9 cellular contexts compared by ENCODE assay signal in the genomic region with DNA sequence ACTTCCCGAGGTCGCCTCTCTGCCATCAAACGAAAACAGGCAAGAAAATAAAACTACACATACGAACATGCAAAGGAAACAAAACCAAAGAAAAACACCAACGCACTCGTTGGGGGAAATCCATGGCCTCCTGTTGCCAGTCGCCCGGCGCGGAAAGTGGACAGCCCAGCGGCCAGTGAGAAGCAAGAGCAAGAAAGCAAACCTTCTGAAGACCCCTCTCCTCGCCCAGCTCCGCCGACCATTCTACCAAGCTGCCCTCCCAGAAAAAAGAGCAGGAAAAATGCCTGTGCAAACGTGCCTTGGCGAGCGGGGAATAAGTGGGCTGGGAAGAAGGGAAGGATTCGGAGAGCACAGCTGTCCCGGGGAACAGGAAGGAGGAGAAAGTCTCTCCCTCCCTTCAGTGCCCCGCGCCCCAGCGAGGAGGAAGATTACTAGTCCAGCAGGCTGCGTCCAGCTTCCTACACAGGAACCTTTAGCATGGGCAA. TPM values are rescaled to one million over a fixed set of nuclear protein-coding genes. Genes with fewer than 3 reads are reported as not detected.
DNase-seq lines count a peak whose midpoint lies in the region; ATAC-seq, FAIRE-seq and TF ChIP-seq lines count a peak whose summit lies in the region.
"Had no signal": no experiment of that assay in that cellular context is flagged by ENCODE, and none has a peak within 500 bp of the region (broad histone marks: within the 10 kb centered on the region; RNA-seq: fewer than 3 reads in every experiment).

No MANE protein-coding gene starts in this region.

- H3K4me1 ChIP-seq in OCI-LY7 (ENCODE audit: insufficient read depth, low read length, poor library complexity, severe bottlenecking) (no peaks in the 10 kb centered on the region), keratinocyte (ENCODE audit: control insufficient read depth, extremely low read depth, insufficient read depth, low read length) (no peaks in the 10 kb centered on the region)

- DNase-seq in NCI-H2196 (lab: John Stamatoyannopoulos, UW; ENCODE audit: unreplicated experiment) (peak; percentile 31), NCI-H2196 treated with DMSO at 0.1 percent for 48 hours (lab: John Stamatoyannopoulos, UW; ENCODE audit: unreplicated experiment) (no peak), OCI-LY7 (ENCODE audit: low spot score) (no peak), keratinocyte (ENCODE audit: low read depth, low spot score) (no peak), NCI-H345 (lab: John Stamatoyannopoulos, UW) (no peak), EL (no peak)
- peak in 1 of 2 donors; percentile 12 for DNase-seq in stimulated activated effector memory CD8-positive, alpha-beta T cell treated with anti-CD3 and anti-CD28 coated beads, Interleukin-12 subunit alpha, Interleukin-12 subunit beta, amount 100 ng/mL, for 72 hours (ENCODE audit: low spot score in 2 of 2)

- H4K20me1 ChIP-seq in OCI-LY7 (ENCODE audit: insufficient read depth, low read length) (no peaks in the 10 kb centered on the region), keratinocyte (ENCODE audit: control insufficient read depth, extremely low read depth, insufficient read depth, low read length) (no peaks in the 10 kb centered on the region)

- CTCF ChIA-PET in OCI-LY7 (lab: Charles Lee; ENCODE audit: unreplicated experiment) = no interaction called here

- peak overlapping the region; percentile 79 to 98 (median 92) for H3K27ac Mint-ChIP-seq in brain
- peak overlapping the region; percentile 91 for H3K27ac Mint-ChIP-seq in stimulated activated effector memory CD8-positive, alpha-beta T cell treated with anti-CD3 and anti-CD28 coated beads, Interleukin-12 subunit alpha, Interleukin-12 subunit beta, amount 100 ng/mL, for 72 hours

- intact Hi-C loops in OCI-LY7 (cut with micrococcal nuclease; ENCODE audit: unreplicated experiment) = no loop called here

- no peaks in the 10 kb centered on the region for H3K9me1 ChIP-seq in keratinocyte (ENCODE audit: control insufficient read depth, extremely low read depth, insufficient read depth, low read length)

- no peaks in the 10 kb centered on the region for H3K79me2 ChIP-seq in OCI-LY7 (ENCODE audit: insufficient read depth, low read depth, low read length)
- H3K79me2 ChIP-seq in keratinocyte (ENCODE audit: control insufficient read depth, insufficient read depth, low read length) = no peaks in the 10 kb centered on the region

- H3K36me3 ChIP-seq in OCI-LY7 (ENCODE audit: insufficient read depth, low read length) (no peaks in the 10 kb centered on the region), keratinocyte (ENCODE audit: control insufficient read depth in 2 of 2, extremely low read depth in 1 of 2, insufficient read depth in 2 of 2, low read length in 2 of 2) (no peaks in the 10 kb centered on the region)

- ATAC-seq in stimulated activated effector memory CD8-positive, alpha-beta T cell treated with anti-CD3 and anti-CD28 coated beads, Interleukin-12 subunit alpha, Interleukin-12 subunit beta, amount 100 ng/mL, for 72 hours = no peak

- H3K27ac ChIP-seq in OCI-LY7 (ENCODE audit: low read depth, low read length, poor library complexity, severe bottlenecking) (no peak overlapping the region), keratinocyte (ENCODE audit: control insufficient read depth, insufficient read depth, low read length) (no peak overlapping the region)

- POLR2A ChIA-PET in OCI-LY7 (lab: Charles Lee) = no interaction called here

- H3K9me3 Mint-ChIP-seq in brain = no peaks in the 10 kb centered on the region
- no peaks in the 10 kb centered on the region for H3K9me3 Mint-ChIP-seq in stimulated activated effector memory CD8-positive, alpha-beta T cell treated with anti-CD3 and anti-CD28 coated beads, Interleukin-12 subunit alpha, Interleukin-12 subunit beta, amount 100 ng/mL, for 72 hours

- H3K9ac ChIP-seq in keratinocyte (ENCODE audit: control insufficient read depth, extremely low read depth, insufficient read depth, low read length) = no peak overlapping the region

- no peaks in the 10 kb centered on the region for H3K9me2 ChIP-seq in OCI-LY7 (ENCODE audit: insufficient read depth, low read length)

- no peak for FAIRE-seq in keratinocyte (lab: Jason Lieb, UNC)
- FAIRE-seq: TTC549 had no signal

- TF ChIP-seq CTCF in OCI-LY7 (conservative IDR thresholded peaks at IDR 0.05; ENCODE audit: low read length) (no peak), brain (conservative IDR thresholded peaks at IDR 0.05) (no peak), keratinocyte (optimal IDR thresholded peaks at IDR 0.05 in 1 of 3, IDR thresholded peaks at IDR 0.05 in 1 of 3, conservative IDR thresholded peaks at IDR 0.05 in 1 of 3; ENCODE audit: extremely low read depth in 1 of 3, insufficient read depth in 2 of 3, low read length in 3 of 3) (no peak)

- peaks cover 21% of the 10 kb centered on the region for H3K27me3 Mint-ChIP-seq in brain

- H3K4me3 ChIP-seq in OCI-LY7 (ENCODE audit: low read depth, low read length, poor library complexity, severe bottlenecking) (no peak overlapping the region), keratinocyte (ENCODE audit: control insufficient read depth in 2 of 3, extremely low read depth in 1 of 3, insufficient read depth in 2 of 3, low read depth in 1 of 3, low read length in 3 of 3) (peak overlapping the region; percentile 38 to 67 (median 55))

- 0 out of 2 replicates have a peak overlapping the region, but pooled peaks have one; percentile 25 for H2AFZ ChIP-seq in OCI-LY7 (ENCODE audit: low read length)
- peak overlapping the region; percentile 74 for H2AFZ ChIP-seq in keratinocyte (ENCODE audit: control insufficient read depth, low read length)

- H3K4me2 ChIP-seq in OCI-LY7 (ENCODE audit: low read length) (no peak overlapping the region), keratinocyte (ENCODE audit: control insufficient read depth, extremely low read depth, insufficient read depth, low read depth, low read length) (peak overlapping the region; percentile 73)

- H3K9me3 ChIP-seq in OCI-LY7 (ENCODE audit: low read length) = no peaks in the 10 kb centered on the region
- no peaks in the 10 kb centered on the region for H3K9me3 ChIP-seq in keratinocyte (ENCODE audit: control insufficient read depth, low read depth, low read length)

- no TSS peak for BruUV-seq in OCI-LY7 (replicated peaks; lab: Mats Ljungman, UMichigan)

- H3K4me3 Mint-ChIP-seq in brain = peak overlapping the region; percentile 91 to 97 (median 94)
- peak overlapping the region; percentile 97 for H3K4me3 Mint-ChIP-seq in stimulated activated effector memory CD8-positive, alpha-beta T cell treated with anti-CD3 and anti-CD28 coated beads, Interleukin-12 subunit alpha, Interleukin-12 subunit beta, amount 100 ng/mL, for 72 hours

- dilution Hi-C loops in keratinocyte (cut with MboI; ENCODE audit: extremely low pct_ligation_motif_present, low sequenced_read_pairs) = no loop called here

- peaks cover 33% of the 10 kb centered on the region for H3K27me3 ChIP-seq in keratinocyte (ENCODE audit: control insufficient read depth, extremely low read depth, insufficient read depth, low read length)

- no peaks in the 10 kb centered on the region for H3K36me3 Mint-ChIP-seq in brain
- H3K36me3 Mint-ChIP-seq in stimulated activated effector memory CD8-positive, alpha-beta T cell treated with anti-CD3 and anti-CD28 coated beads, Interleukin-12 subunit alpha, Interleukin-12 subunit beta, amount 100 ng/mL, for 72 hours = peaks cover 14% of the 10 kb centered on the region

- peaks cover 55% of the 10 kb centered on the region for H3K4me1 Mint-ChIP-seq in brain
- peaks cover 39% of the 10 kb centered on the region for H3K4me1 Mint-ChIP-seq in stimulated activated effector memory CD8-positive, alpha-beta T cell treated with anti-CD3 and anti-CD28 coated beads, Interleukin-12 subunit alpha, Interleukin-12 subunit beta, amount 100 ng/mL, for 72 hours

RNA-seq across cellular contexts. Expression of gene NECTIN3, which starts 0.8 kb away (rescaled TPM):
- total RNA-seq in OCI-LY7 (2014; rRNA removed; shearing (Covaris generic)) = 0.22 TPM in 1 of 2 replicates, not detected in the other
- not detected in 2 replicates for total RNA-seq in OCI-LY7 (2022)
- polyA plus RNA-seq in brain (ENCODE audit: insufficient read depth, low read depth, low replicate concordance) (1.4 TPM), keratinocyte (1.8 to 2.1 TPM (median 1.9 TPM) in 3 replicates)
- polyA plus RNA-seq in keratinocyte (2011; ENCODE audit: low read depth) = 0.66 TPM
- polyA plus RNA-seq in keratinocyte (2011; cell fraction: cytosol; rRNA removed) = 1.2 and 3.1 TPM in 2 replicates
- polyA plus RNA-seq in keratinocyte (2011; cell fraction: nucleus; rRNA removed) = 2.2 and 2.6 TPM in 2 replicates
- 0.27 and 1.3 TPM in 2 replicates for polyA plus RNA-seq in keratinocyte (2012; ENCODE audit: low replicate concordance)
- 0.30 to 3.6 TPM (median 2.1 TPM) in 3 replicates for polyA minus RNA-seq in keratinocyte
- 3.6 TPM for polyA minus RNA-seq in keratinocyte (2011; cell fraction: cytosol; rRNA and poly(A)+ RNA removed)
- polyA minus RNA-seq in keratinocyte (2011; cell fraction: nucleus; rRNA and poly(A)+ RNA removed) = 5.6 and 10.1 TPM in 2 replicates
